8 cellular contexts compared by ENCODE assay signal in genomic region chr10:64097391-64098122, GRCh38.
"Had no signal": no experiment of that assay in that cellular context is flagged by ENCODE, and none has a peak within 500 bp of the region (broad histone marks: within the 10 kb centered on the region; RNA-seq: fewer than 3 reads in every experiment).

No MANE protein-coding gene starts in this region.

- H3K4me2 ChIP-seq: GM23338 had no signal

- H3K4me3 ChIP-seq: GM23338, HAP-1 had no signal

- H2AFZ ChIP-seq: GM23338 had no signal

- H3K4me1 ChIP-seq: HAP-1 had no signal

- ATAC-seq: GM23338, HCT116 had no signal

- H3K9me3 ChIP-seq: HAP-1 had no signal

- H3K27ac ChIP-seq: HL-60 had no signal

- DNase-seq: H7, HFFc6, Kasumi-1, KG1 had no signal

- H3K36me3 ChIP-seq: HAP-1 had no signal
